20 cellular contexts compared by ENCODE assay signal in the genomic region with DNA sequence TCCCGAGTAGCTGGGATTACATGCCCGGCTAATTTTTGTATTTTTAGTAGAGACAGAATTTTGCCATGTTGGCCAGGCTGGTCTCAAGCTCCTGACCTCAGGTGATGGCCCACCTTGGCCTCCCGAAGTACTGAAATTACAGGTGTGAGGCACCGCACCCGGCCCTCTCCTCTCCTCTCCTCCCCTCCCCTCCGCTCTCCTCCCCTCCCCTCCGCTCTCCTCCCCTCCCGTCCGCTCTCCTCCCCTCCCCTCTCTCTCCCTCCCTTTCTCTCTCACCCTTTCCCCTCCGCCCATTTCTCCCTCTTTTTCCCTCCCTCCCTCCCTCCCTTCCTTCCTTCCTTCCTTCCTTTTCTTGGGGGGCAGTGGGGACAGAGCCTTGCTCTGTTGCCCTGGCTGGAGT. TPM values are rescaled to one million over a fixed set of nuclear protein-coding genes. Genes with fewer than 3 reads are reported as not detected.
A peak's percentile ranks its signal among the peaks of the same experiment; 100 is the strongest.
DNase-seq lines count a peak whose midpoint lies in the region; ATAC-seq and TF ChIP-seq lines count a peak whose summit lies in the region.
"Had no signal": no experiment of that assay in that cellular context is flagged by ENCODE, and none has a peak within 500 bp of the region (broad histone marks: within the 10 kb centered on the region; RNA-seq: fewer than 3 reads in every experiment).

No MANE protein-coding gene starts in this region.

- ATAC-seq in activated T-cell treated with anti-CD3 and anti-CD28 coated beads, Interleukin-2, amount 50 U/mL, for 72 hours (replicated peaks in 1 of 2) = no peak
- ATAC-seq in activated CD8-positive, alpha-beta T cell treated with anti-CD3 and anti-CD28 coated beads, Interleukin-2, amount 10 ng/mL, durations not matched to agents 7 days and 5 days = no peak
- no peak for ATAC-seq in effector memory CD8-positive, alpha-beta T cell (replicated peaks)
- no peak for ATAC-seq in sciatic nerve
- ATAC-seq: Panc1, SK-N-SH treated with all-trans-retinoic acid at 6 μM for 48 hours had no signal

- no peaks in the 10 kb centered on the region for H3K36me3 Mint-ChIP-seq in activated T-cell treated with anti-CD3 and anti-CD28 coated beads, Interleukin-2, amount 50 U/mL, for 72 hours (ENCODE audit: insufficient read depth in 2 of 2)
- peaks cover 24% of the 10 kb centered on the region for H3K36me3 Mint-ChIP-seq in activated CD8-positive, alpha-beta T cell treated with anti-CD3 and anti-CD28 coated beads, Interleukin-2, amount 10 ng/mL, durations not matched to agents 7 days and 5 days (ENCODE audit: low read depth)
- H3K36me3 Mint-ChIP-seq in effector memory CD8-positive, alpha-beta T cell (ENCODE audit: insufficient read depth) = no peaks in the 10 kb centered on the region

- no peaks in the 10 kb centered on the region for H3K9me3 Mint-ChIP-seq in activated T-cell treated with anti-CD3 and anti-CD28 coated beads, Interleukin-2, amount 50 U/mL, for 72 hours
- H3K9me3 Mint-ChIP-seq in activated CD8-positive, alpha-beta T cell treated with anti-CD3 and anti-CD28 coated beads, Interleukin-2, amount 10 ng/mL, durations not matched to agents 7 days and 5 days (ENCODE audit: insufficient read depth) = no peaks in the 10 kb centered on the region
- H3K9me3 Mint-ChIP-seq in effector memory CD8-positive, alpha-beta T cell = no peaks in the 10 kb centered on the region

- peaks cover 41% of the 10 kb centered on the region for H3K4me1 Mint-ChIP-seq in activated T-cell treated with anti-CD3 and anti-CD28 coated beads, Interleukin-2, amount 50 U/mL, for 72 hours (ENCODE audit: low read depth)
- peaks cover 83% of the 10 kb centered on the region for H3K4me1 Mint-ChIP-seq in activated CD8-positive, alpha-beta T cell treated with anti-CD3 and anti-CD28 coated beads, Interleukin-2, amount 10 ng/mL, durations not matched to agents 7 days and 5 days (ENCODE audit: low read depth)
- peaks cover 19 to 42% of the 10 kb centered on the region in 2 donors for H3K4me1 Mint-ChIP-seq in effector memory CD8-positive, alpha-beta T cell (ENCODE audit: low read depth in 2 of 2)

- CTCF ChIA-PET in activated CD8-positive, alpha-beta T cell treated with anti-CD3 and anti-CD28 coated beads, Interleukin-2, amount 10 ng/mL, durations not matched to agents 7 days and 5 days (lab: Charles Lee) = no interaction called here

- H3K27me3 Mint-ChIP-seq in activated T-cell treated with anti-CD3 and anti-CD28 coated beads, Interleukin-2, amount 50 U/mL, for 72 hours (ENCODE audit: low read depth) = peaks cover 7% of the 10 kb centered on the region
- no peaks in the 10 kb centered on the region for H3K27me3 Mint-ChIP-seq in activated CD8-positive, alpha-beta T cell treated with anti-CD3 and anti-CD28 coated beads, Interleukin-2, amount 10 ng/mL, durations not matched to agents 7 days and 5 days (ENCODE audit: low read depth)
- no peaks in the 10 kb centered on the region for H3K27me3 Mint-ChIP-seq in effector memory CD8-positive, alpha-beta T cell

- no peak for DNase-seq in activated T-cell treated with anti-CD3 and anti-CD28 coated beads, Interleukin-2, amount 50 U/mL, for 72 hours
- no peak for DNase-seq in activated T-cell treated with anti-CD3 and anti-CD28 coated beads, Interleukin-2, amount 50 U/mL, for 48 hours
- peak; percentile 24 for DNase-seq in activated CD8-positive, alpha-beta T cell treated with anti-CD3 and anti-CD28 coated beads, Interleukin-2, amount 10 ng/mL, durations not matched to agents 7 days and 5 days
- DNase-seq in effector memory CD8-positive, alpha-beta T cell = no peak
- DNase-seq in GM20000 (ENCODE audit: low spot score) (no peak), DMS 273 treated with DMSO at 0.1 percent for 48 hours (lab: John Stamatoyannopoulos, UW) (no peak), sciatic nerve (ENCODE audit: low spot score) (no peak)
- DNase-seq: EL; GF-D8; KBM-7; NCI-H1105; NCI-H146; NCI-H2029; NCI-H226; NCI-H510A treated with DMSO at 0.1 percent for 48 hours; NCI-H774; NK-92 treated with Interleukin-12 subunit alpha and Interleukin-12 subunit beta, amount 100 ng/mL, for 24 hours had no signal

- intact Hi-C loops in sciatic nerve (cut with DNase I) = no loop called here

- H3K27ac Mint-ChIP-seq in activated T-cell treated with anti-CD3 and anti-CD28 coated beads, Interleukin-2, amount 50 U/mL, for 72 hours = peak overlapping the region; percentile 46
- H3K27ac Mint-ChIP-seq in activated CD8-positive, alpha-beta T cell treated with anti-CD3 and anti-CD28 coated beads, Interleukin-2, amount 10 ng/mL, durations not matched to agents 7 days and 5 days = peak overlapping the region; percentile 86
- peak overlapping the region; percentile 72 to 87 for H3K27ac Mint-ChIP-seq in effector memory CD8-positive, alpha-beta T cell

- POLR2A ChIA-PET in activated CD8-positive, alpha-beta T cell treated with anti-CD3 and anti-CD28 coated beads, Interleukin-2, amount 10 ng/mL, durations not matched to agents 7 days and 5 days (lab: Charles Lee) = interaction anchor here (0.7 kb wide), 2 partner anchors 24 to 29 kb away, joined by 4 read pairs; a partner anchor contains a TSS

- peak overlapping the region; percentile 66 to 76 for H3K4me3 Mint-ChIP-seq in activated T-cell treated with anti-CD3 and anti-CD28 coated beads, Interleukin-2, amount 50 U/mL, for 72 hours
- peak overlapping the region; percentile 56 for H3K4me3 Mint-ChIP-seq in activated CD8-positive, alpha-beta T cell treated with anti-CD3 and anti-CD28 coated beads, Interleukin-2, amount 10 ng/mL, durations not matched to agents 7 days and 5 days
- H3K4me3 Mint-ChIP-seq in effector memory CD8-positive, alpha-beta T cell = peak overlapping the region; percentile 48 to 55

- no peak for TF ChIP-seq CTCF in GM20000 (IDR thresholded peaks at IDR 0.05; ENCODE audit: extremely low read depth, missing control alignments)

RNA-seq across cellular contexts. Expression of a gene that starts 28.4 kb away (rescaled TPM):
- total RNA-seq in activated T-cell treated with anti-CD3 and anti-CD28 coated beads, Interleukin-2, amount 50 U/mL, for 72 hours = 10 to 100 TPM; 71.2 to 79.3 TPM
- total RNA-seq in activated CD8-positive, alpha-beta T cell treated with anti-CD3 and anti-CD28 coated beads, Interleukin-2, amount 10 ng/mL, durations not matched to agents 7 days and 5 days = 100 to 1,000 TPM; 423 to 439 TPM
- 1.1 TPM for total RNA-seq in sciatic nerve
- total RNA-seq: HT1080 had no signal

RNA-seq across cellular contexts. Expression of a gene that starts 42.6 kb away (rescaled TPM):
- total RNA-seq in activated T-cell treated with anti-CD3 and anti-CD28 coated beads, Interleukin-2, amount 50 U/mL, for 72 hours = 100 to 1,000 TPM; 180 to 222 TPM
- 100 to 1,000 TPM; 667 to 675 TPM for total RNA-seq in activated CD8-positive, alpha-beta T cell treated with anti-CD3 and anti-CD28 coated beads, Interleukin-2, amount 10 ng/mL, durations not matched to agents 7 days and 5 days
- total RNA-seq in sciatic nerve = 2.6 TPM
- total RNA-seq: HT1080 had no signal

Comparison
In these comparisons a context has a peak if more than half of its experiments do, and no peak if none do; other contexts are left out.
1. RNA of a gene that starts 28.4 kb away (total RNA-seq): 423 to 439 TPM in activated CD8-positive, alpha-beta T cell treated with anti-CD3 and anti-CD28 coated beads, Interleukin-2, amount 10 ng/mL, durations not matched to agents 7 days and 5 days and 71.2 to 79.3 TPM in activated T-cell treated with anti-CD3 and anti-CD28 coated beads, Interleukin-2, amount 50 U/mL, for 72 hours; 1.1 TPM in sciatic nerve (single experiment); every median in the first group is over 10 times any median in the second.
2. RNA of a gene that starts 42.6 kb away (total RNA-seq): 667 to 675 TPM in activated CD8-positive, alpha-beta T cell treated with anti-CD3 and anti-CD28 coated beads, Interleukin-2, amount 10 ng/mL, durations not matched to agents 7 days and 5 days and 180 to 222 TPM in activated T-cell treated with anti-CD3 and anti-CD28 coated beads, Interleukin-2, amount 50 U/mL, for 72 hours; 2.6 TPM in sciatic nerve (single experiment); every median in the first group is over 10 times any median in the second.
3. Peak in every context shown above with its lines, with median percentiles within 50 percentile points of each other: H3K27ac Mint-ChIP-seq and H3K4me3 Mint-ChIP-seq.